ENCODE assay signal across 14 cellular contexts in genomic region chr17:59333845-59334244, GRCh38. TPM values are rescaled to one million over a fixed set of nuclear protein-coding genes. Genes with fewer than 3 reads are reported as not detected.
DNase-seq lines count a peak whose midpoint lies in the region; ATAC-seq and TF ChIP-seq lines count a peak whose summit lies in the region.
"Had no signal": no experiment of that assay in that cellular context is flagged by ENCODE, and none has a peak within 500 bp of the region (broad histone marks: within the 10 kb centered on the region; RNA-seq: fewer than 3 reads in every experiment).

No MANE protein-coding gene starts in this region.

- no peaks in the 10 kb centered on the region for H3K36me3 ChIP-seq in BLaER1
- H3K36me3 ChIP-seq in Loucy (ENCODE audit: insufficient read depth, low read length) = no peaks in the 10 kb centered on the region
- H3K36me3 ChIP-seq: brain microvascular endothelial cell had no signal

- H3K4me1 ChIP-seq in BLaER1 (peaks cover 30% of the 10 kb centered on the region), Loucy (ENCODE audit: insufficient read depth, low read length, poor library complexity, severe bottlenecking) (peaks cover 24% of the 10 kb centered on the region)

- TF ChIP-seq CTCF in Loucy (conservative IDR thresholded peaks at IDR 0.05; ENCODE audit: low read length) = no peak
- TF ChIP-seq CTCF in dorsolateral prefrontal cortex (IDR thresholded peaks at IDR 0.05 in 54 of 56, conservative IDR thresholded peaks at IDR 0.05 in 2 of 56; ENCODE audit: low read depth in 1 of 56, partially characterized antibody in 56 of 56) = no peak
- TF ChIP-seq CTCF in neural crest cell (conservative IDR thresholded peaks at IDR 0.05) = no peak

- no peaks in the 10 kb centered on the region for H3K9me3 Mint-ChIP-seq in neural crest cell

- H3K9me3 ChIP-seq in BLaER1 (no peaks in the 10 kb centered on the region), Loucy (ENCODE audit: insufficient read depth, low read depth, low read length) (no peaks in the 10 kb centered on the region)
- H3K9me3 ChIP-seq: SJSA1 had no signal

- H3K4me2 ChIP-seq in BLaER1 (0 out of 2 replicates have a peak overlapping the region, but pooled peaks have one; percentile 99), Loucy (ENCODE audit: low read depth, low read length, poor library complexity, severe bottlenecking) (peak overlapping the region; percentile 98)

- peaks cover 10% of the 10 kb centered on the region; the same call in 1 of the 2 replicates for H3K79me2 ChIP-seq in Loucy (ENCODE audit: insufficient read depth, low read length)

- H3K9me2 ChIP-seq in Loucy (replicated peaks; ENCODE audit: low read depth, low read length) = no peaks in the 10 kb centered on the region

- no peak overlapping the region for H3K27ac ChIP-seq in BLaER1
- peak overlapping the region in 56 of 59 donors; percentile 7 to 99 (median 96) for H3K27ac ChIP-seq in dorsolateral prefrontal cortex
- H3K27ac ChIP-seq: brain microvascular endothelial cell, SJSA1 had no signal

- H3K36me3 Mint-ChIP-seq in neural crest cell (ENCODE audit: low read depth) = no peaks in the 10 kb centered on the region

- H3K9ac ChIP-seq in BLaER1 (no peak overlapping the region), Loucy (ENCODE audit: low read depth, low read length, poor library complexity, severe bottlenecking) (no peak overlapping the region)

- H2AFZ ChIP-seq in Loucy (ENCODE audit: low read length) = no peak overlapping the region

- peaks cover 3% of the 10 kb centered on the region; the same call in 1 of the 2 replicates for H3F3A ChIP-seq in Loucy (ENCODE audit: low read depth)

- intact Hi-C loops in dorsolateral prefrontal cortex (cut with DNase I) = loop anchor here (2.0 to 10.0 kb wide), 5 partner anchors 21 to 281 kb away; partner anchors contain the start of gene CLTC (in 1 of the 2)

- H3K27me3 ChIP-seq in BLaER1 = peaks cover 13% of the 10 kb centered on the region; the same call in 1 of the 2 replicates
- no peaks in the 10 kb centered on the region for H3K27me3 ChIP-seq in Loucy (ENCODE audit: insufficient read depth, low read length, poor library complexity, severe bottlenecking)
- no peaks in the 10 kb centered on the region for H3K27me3 ChIP-seq in dorsolateral prefrontal cortex
- H3K27me3 ChIP-seq: brain microvascular endothelial cell, SJSA1 had no signal

- no peak for DNase-seq in dorsolateral prefrontal cortex
- DNase-seq in neural crest cell (ENCODE audit: low read depth, low spot score) = no peak
- DNase-seq in NCI-H128 (lab: John Stamatoyannopoulos, UW; ENCODE audit: unreplicated experiment) = no peak
- DNase-seq in T-helper 2 cell = no peak
- DNase-seq in 8988T = no peak
- DNase-seq: activated CD4-positive, alpha-beta T cell treated with anti-CD3 and anti-CD28 coated beads, Interleukin-2, amount 50 U/mL, for 48 hours; brain microvascular endothelial cell; Calu3; mammary epithelial cell; stimulated activated naive CD4-positive, alpha-beta T cell treated with Interleukin-2 at 50 U/mL for 16 hours had no signal

- ATAC-seq in GM18868 (IDR thresholded peaks at IDR 0.05; ENCODE audit: unreplicated experiment) = no peak

- H3K4me3 ChIP-seq in BLaER1 (no peak overlapping the region), Loucy (ENCODE audit: low read length, poor library complexity, severe bottlenecking) (no peak overlapping the region), dorsolateral prefrontal cortex (peak overlapping the region; percentile 59 to 100 (median 96))
- H3K4me3 ChIP-seq: SJSA1 had no signal

- H3K4me3 Mint-ChIP-seq in neural crest cell = peak overlapping the region; percentile 95

- peaks cover 27% of the 10 kb centered on the region for H3K4me1 Mint-ChIP-seq in neural crest cell

- H4K20me1 ChIP-seq in BLaER1 (peaks cover 64% of the 10 kb centered on the region), Loucy (ENCODE audit: insufficient read depth, low read length, poor library complexity, severe bottlenecking) (peaks cover 7% of the 10 kb centered on the region)

- H3K27me3 Mint-ChIP-seq in neural crest cell (ENCODE audit: low read depth) = peaks cover 28% of the 10 kb centered on the region

- H3K27ac Mint-ChIP-seq in neural crest cell (ENCODE audit: unreplicated experiment) = no peak overlapping the region

RNA-seq across cellular contexts. Expression of gene YPEL2, which starts 2.4 kb away (rescaled TPM):
- total RNA-seq in dorsolateral prefrontal cortex (100 to 1,000 TPM in 1 of 120 experiments, 10 to 100 TPM in 119; 35.6 to 117 (median 58.9) TPM), neural crest cell (2.6 and 2.7 TPM in 2 replicates)

Comparison
In these comparisons a context has a peak if more than half of its experiments do, and no peak if none do; other contexts are left out.
1. H3K4me3 ChIP-seq: peak in dorsolateral prefrontal cortex (59 of 59); none in BLaER1 (single experiment) and Loucy (single experiment).